ENCODE assay signal across 1 cellular context in the genomic region with DNA sequence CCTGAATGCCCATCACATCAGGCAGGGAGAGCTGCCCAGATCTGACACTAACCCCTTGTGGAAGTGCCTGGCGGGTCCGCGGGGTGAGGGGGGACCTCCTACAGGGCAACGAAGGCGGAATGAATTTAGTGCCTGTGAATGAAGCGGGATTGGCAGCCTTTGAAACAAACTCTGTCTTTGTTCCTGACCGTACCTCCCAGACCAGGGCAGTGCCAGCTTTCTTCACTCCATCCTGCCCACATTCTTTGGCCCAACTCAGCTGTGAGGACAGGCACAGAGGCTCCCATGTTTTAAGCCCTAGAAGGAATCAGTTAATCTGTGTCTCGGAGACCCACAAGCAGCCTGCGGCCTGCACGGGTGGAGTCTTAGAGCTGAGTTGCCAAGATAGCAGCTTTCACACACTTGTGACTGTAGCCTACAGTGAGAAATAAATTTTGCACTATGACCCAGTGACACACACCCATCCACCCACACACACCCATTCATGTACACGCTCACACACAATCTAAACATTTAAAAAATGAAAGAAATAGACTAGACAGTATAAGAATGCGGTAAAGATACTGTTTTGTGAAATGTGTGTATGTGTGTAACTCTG.
TF ChIP-seq lines count a peak whose summit lies in the region.

No MANE protein-coding gene starts in this region.

TF ChIP-seq in GM23338, 12 proteins besides CTCF, POLR2A, EP300 and RAD21 (continued from another document):
- TF ChIP-seq, protein P1, sequence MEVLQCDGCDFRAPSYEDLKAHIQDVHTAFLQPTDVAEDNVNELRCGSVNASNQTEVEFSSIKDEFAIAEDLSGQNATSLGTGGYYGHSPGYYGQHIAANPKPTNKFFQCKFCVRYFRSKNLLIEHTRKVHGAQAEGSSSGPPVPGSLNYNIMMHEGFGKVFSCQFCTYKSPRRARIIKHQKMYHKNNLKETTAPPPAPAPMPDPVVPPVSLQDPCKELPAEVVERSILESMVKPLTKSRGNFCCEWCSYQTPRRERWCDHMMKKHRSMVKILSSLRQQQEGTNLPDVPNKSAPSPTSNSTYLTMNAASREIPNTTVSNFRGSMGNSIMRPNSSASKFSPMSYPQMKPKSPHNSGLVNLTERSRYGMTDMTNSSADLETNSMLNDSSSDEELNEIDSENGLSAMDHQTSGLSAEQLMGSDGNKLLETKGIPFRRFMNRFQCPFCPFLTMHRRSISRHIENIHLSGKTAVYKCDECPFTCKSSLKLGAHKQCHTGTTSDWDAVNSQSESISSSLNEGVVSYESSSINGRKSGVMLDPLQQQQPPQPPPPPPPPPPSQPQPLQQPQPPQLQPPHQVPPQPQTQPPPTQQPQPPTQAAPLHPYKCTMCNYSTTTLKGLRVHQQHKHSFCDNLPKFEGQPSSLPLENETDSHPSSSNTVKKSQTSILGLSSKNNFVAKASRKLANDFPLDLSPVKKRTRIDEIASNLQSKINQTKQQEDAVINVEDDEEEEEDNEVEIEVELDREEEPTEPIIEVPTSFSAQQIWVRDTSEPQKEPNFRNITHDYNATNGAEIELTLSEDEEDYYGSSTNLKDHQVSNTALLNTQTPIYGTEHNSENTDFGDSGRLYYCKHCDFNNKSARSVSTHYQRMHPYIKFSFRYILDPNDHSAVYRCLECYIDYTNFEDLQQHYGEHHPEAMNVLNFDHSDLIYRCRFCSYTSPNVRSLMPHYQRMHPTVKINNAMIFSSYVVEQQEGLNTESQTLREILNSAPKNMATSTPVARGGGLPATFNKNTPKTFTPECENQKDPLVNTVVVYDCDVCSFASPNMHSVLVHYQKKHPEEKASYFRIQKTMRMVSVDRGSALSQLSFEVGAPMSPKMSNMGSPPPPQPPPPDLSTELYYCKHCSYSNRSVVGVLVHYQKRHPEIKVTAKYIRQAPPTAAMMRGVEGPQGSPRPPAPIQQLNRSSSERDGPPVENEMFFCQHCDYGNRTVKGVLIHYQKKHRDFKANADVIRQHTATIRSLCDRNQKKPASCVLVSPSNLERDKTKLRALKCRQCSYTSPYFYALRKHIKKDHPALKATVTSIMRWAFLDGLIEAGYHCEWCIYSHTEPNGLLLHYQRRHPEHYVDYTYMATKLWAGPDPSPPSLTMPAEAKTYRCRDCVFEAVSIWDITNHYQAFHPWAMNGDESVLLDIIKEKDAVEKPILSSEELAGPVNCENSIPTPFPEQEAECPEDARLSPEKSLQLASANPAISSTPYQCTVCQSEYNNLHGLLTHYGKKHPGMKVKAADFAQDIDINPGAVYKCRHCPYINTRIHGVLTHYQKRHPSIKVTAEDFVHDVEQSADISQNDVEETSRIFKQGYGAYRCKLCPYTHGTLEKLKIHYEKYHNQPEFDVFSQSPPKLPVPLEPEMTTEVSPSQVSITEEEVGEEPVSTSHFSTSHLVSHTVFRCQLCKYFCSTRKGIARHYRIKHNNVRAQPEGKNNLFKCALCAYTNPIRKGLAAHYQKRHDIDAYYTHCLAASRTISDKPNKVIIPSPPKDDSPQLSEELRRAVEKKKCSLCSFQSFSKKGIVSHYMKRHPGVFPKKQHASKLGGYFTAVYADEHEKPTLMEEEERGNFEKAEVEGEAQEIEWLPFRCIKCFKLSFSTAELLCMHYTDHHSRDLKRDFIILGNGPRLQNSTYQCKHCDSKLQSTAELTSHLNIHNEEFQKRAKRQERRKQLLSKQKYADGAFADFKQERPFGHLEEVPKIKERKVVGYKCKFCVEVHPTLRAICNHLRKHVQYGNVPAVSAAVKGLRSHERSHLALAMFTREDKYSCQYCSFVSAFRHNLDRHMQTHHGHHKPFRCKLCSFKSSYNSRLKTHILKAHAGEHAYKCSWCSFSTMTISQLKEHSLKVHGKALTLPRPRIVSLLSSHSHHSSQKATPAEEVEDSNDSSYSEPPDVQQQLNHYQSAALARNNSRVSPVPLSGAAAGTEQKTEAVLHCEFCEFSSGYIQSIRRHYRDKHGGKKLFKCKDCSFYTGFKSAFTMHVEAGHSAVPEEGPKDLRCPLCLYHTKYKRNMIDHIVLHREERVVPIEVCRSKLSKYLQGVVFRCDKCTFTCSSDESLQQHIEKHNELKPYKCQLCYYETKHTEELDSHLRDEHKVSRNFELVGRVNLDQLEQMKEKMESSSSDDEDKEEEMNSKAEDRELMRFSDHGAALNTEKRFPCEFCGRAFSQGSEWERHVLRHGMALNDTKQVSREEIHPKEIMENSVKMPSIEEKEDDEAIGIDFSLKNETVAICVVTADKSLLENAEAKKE (CRISPR knock-in tag; IDR thresholded peaks at IDR 0.05) = no peak
- TF ChIP-seq ZNF331 (CRISPR knock-in tag; IDR thresholded peaks at IDR 0.05; ENCODE audit: low read depth) = no peak
- TF ChIP-seq ZNF114 (CRISPR knock-in tag; IDR thresholded peaks at IDR 0.05) = no peak
- no peak for TF ChIP-seq EZH2phosphoT487 (IDR thresholded peaks at IDR 0.05; ENCODE audit: unreplicated experiment)
- TF ChIP-seq, protein P2, sequence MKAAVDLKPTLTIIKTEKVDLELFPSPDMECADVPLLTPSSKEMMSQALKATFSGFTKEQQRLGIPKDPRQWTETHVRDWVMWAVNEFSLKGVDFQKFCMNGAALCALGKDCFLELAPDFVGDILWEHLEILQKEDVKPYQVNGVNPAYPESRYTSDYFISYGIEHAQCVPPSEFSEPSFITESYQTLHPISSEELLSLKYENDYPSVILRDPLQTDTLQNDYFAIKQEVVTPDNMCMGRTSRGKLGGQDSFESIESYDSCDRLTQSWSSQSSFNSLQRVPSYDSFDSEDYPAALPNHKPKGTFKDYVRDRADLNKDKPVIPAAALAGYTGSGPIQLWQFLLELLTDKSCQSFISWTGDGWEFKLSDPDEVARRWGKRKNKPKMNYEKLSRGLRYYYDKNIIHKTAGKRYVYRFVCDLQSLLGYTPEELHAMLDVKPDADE (IDR thresholded peaks at IDR 0.05) = no peak
TF ChIP-seq in GM23338: peak in this region for 0.
